9 cellular contexts compared by ENCODE assay signal in the genomic region with DNA sequence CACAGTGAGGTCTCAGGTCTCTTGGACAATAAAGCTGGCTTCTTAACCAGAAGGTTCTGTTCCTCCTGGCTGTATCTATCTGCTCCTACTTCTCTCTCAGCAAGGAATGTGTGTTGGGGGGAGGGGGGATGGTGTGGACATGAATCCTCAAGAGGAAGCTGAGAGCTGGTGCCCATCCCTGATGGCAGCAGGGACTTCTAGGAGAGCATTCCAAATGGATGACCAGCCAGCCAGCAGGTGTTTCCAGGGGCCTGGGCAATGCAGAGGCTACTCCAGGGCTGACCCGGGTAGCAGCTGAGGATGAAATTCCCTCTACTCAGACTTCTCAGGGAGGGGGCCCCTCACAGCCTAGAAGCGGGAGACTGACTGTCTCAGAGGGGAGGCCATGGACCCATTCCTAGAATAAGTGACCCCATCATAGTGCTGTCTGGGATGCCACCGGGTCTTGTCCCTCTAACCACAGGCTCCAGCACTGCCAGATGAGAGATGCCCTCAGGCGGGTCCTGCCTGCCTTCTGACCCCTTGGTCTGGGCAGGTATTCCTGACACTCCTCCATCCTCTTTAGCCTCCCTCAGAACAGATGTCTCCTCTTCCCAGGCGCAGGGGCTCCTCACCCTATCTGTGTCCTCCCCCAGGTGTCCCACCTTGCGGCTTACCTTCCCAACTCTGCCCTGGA. TPM values are rescaled to one million over a fixed set of nuclear protein-coding genes. Genes with fewer than 3 reads are reported as not detected.
A peak's percentile ranks its signal among the peaks of the same experiment; 100 is the strongest.
DNase-seq lines count a peak whose midpoint lies in the region; ATAC-seq and TF ChIP-seq lines count a peak whose summit lies in the region.
"Had no signal": no experiment of that assay in that cellular context is flagged by ENCODE, and none has a peak within 500 bp of the region (broad histone marks: within the 10 kb centered on the region; RNA-seq: fewer than 3 reads in every experiment).

No MANE protein-coding gene starts in this region.

- H3K36me3 ChIP-seq in PC-9 (ENCODE audit: low read depth) (0 out of 2 replicates have a peak, but pooled peaks cover 3% of the 10 kb centered on the region), fibroblast of lung (ENCODE audit: control insufficient read depth, insufficient read depth, low read length) (no peaks in the 10 kb centered on the region)

- H3K4me2 ChIP-seq in PC-9 (peak overlapping the region; percentile 76), fibroblast of lung (ENCODE audit: extremely low read depth, insufficient read depth, low read length) (peak overlapping the region; percentile 54)

- POLR2A ChIA-PET in PC-9 (lab: Charles Lee; ENCODE audit: unreplicated experiment): interaction anchor here (0.6 kb wide), 1 partner anchor 28 kb away, joined by 3 read pairs; the partner anchor contains the start of gene GPX2

- peaks cover 57% of the 10 kb centered on the region for H3K79me2 ChIP-seq in PC-9 (ENCODE audit: low read depth)
- H3K79me2 ChIP-seq in fibroblast of lung (ENCODE audit: control insufficient read depth, insufficient read depth, low read length): no peaks in the 10 kb centered on the region

- H3K9me2 ChIP-seq in PC-9 (ENCODE audit: insufficient read depth): no peaks in the 10 kb centered on the region

- in situ Hi-C loops in G401 (cut with HindIII; ENCODE audit: low sequenced_read_pairs): no loop called here

- H3K36me3 Mint-ChIP-seq in progenitor cell of endocrine pancreas (ENCODE audit: insufficient read depth): peaks cover 1% of the 10 kb centered on the region

- intact Hi-C loops in PC-9 (cut with micrococcal nuclease; ENCODE audit: unreplicated experiment): loop anchor here (1.0 to 5.0 kb wide), 4 partner anchors 10 to 469 kb away; partner anchors contain the start of genes GPX2, ZBTB1 and ZBTB25

- no peaks in the 10 kb centered on the region for H3K9me3 ChIP-seq in PC-9 (ENCODE audit: insufficient read depth, low read depth)
- H3K9me3 ChIP-seq in fibroblast of lung (ENCODE audit: control insufficient read depth, insufficient read depth, low read depth, low read length): no peaks in the 10 kb centered on the region

- H3K9ac ChIP-seq in fibroblast of lung (ENCODE audit: insufficient read depth, low read length): no peak overlapping the region

- peak overlapping the region; percentile 75 for H3K4me3 Mint-ChIP-seq in progenitor cell of endocrine pancreas (ENCODE audit: low read depth)

- peak overlapping the region; percentile 76; the same call in 1 of the 2 replicates for H2AFZ ChIP-seq in PC-9
- no peak overlapping the region for H2AFZ ChIP-seq in fibroblast of lung (ENCODE audit: low read length)

- no peak overlapping the region for H3K27ac Mint-ChIP-seq in progenitor cell of endocrine pancreas

- ATAC-seq in GM19328 (IDR thresholded peaks at IDR 0.05; ENCODE audit: unreplicated experiment): no peak
- no peak for ATAC-seq in esophagus mucosa
- no peak for ATAC-seq in foreskin keratinocyte

- H3K9me3 Mint-ChIP-seq in progenitor cell of endocrine pancreas (ENCODE audit: low read depth): no peaks in the 10 kb centered on the region

- H3K4me1 Mint-ChIP-seq in progenitor cell of endocrine pancreas (ENCODE audit: low read depth): peaks cover 14% of the 10 kb centered on the region

- H4K20me1 ChIP-seq in PC-9 (ENCODE audit: insufficient read depth) (no peaks in the 10 kb centered on the region), fibroblast of lung (ENCODE audit: control insufficient read depth, extremely low read depth, insufficient read depth, low read length) (no peaks in the 10 kb centered on the region)

- H3K4me3 ChIP-seq in PC-9 (peak overlapping the region; percentile 68), fibroblast of lung (replicated peaks in 1 of 4; ENCODE audit: control extremely low read depth in 1 of 4, insufficient read depth in 1 of 4, low read depth in 3 of 4, low read length in 4 of 4) (peak overlapping the region; percentile 28 to 63 (median 51))

- H3K27me3 Mint-ChIP-seq in progenitor cell of endocrine pancreas: peaks cover 21% of the 10 kb centered on the region

- TF ChIP-seq CTCF in PC-9 (conservative IDR thresholded peaks at IDR 0.05): no peak
- no peak for TF ChIP-seq CTCF in fibroblast of lung (conservative IDR thresholded peaks at IDR 0.05 in 1 of 2, IDR thresholded peaks at IDR 0.05 in 1 of 2; ENCODE audit: low read depth in 1 of 2, low read length in 2 of 2)
- no peak for TF ChIP-seq CTCF in progenitor cell of endocrine pancreas (IDR thresholded peaks at IDR 0.05; ENCODE audit: unreplicated experiment)
- no peak for TF ChIP-seq CTCF in foreskin keratinocyte (conservative IDR thresholded peaks at IDR 0.05)

- peak; percentile 67 for DNase-seq in G401 (ENCODE audit: low spot score)
- DNase-seq in PC-9: peak; percentile 88 to 96
- peak in 1 of 2 donors; percentile 20 for DNase-seq in fibroblast of lung (ENCODE audit: low read depth in 2 of 2)
- no peak for DNase-seq in progenitor cell of endocrine pancreas (ENCODE audit: low spot score, unreplicated experiment)
- no peak for DNase-seq in NCI-H446 (lab: John Stamatoyannopoulos, UW)
- no peak for DNase-seq in foreskin keratinocyte
- DNase-seq: stimulated activated CD4-positive, alpha-beta T cell treated with anti-CD3 and anti-CD28 coated beads, Interleukin-4, amount 100 ng/mL, for 1 hour had no signal

- H3K4me1 ChIP-seq in PC-9 (replicated peaks; ENCODE audit: insufficient read depth): peaks cover 55% of the 10 kb centered on the region
- H3K4me1 ChIP-seq in fibroblast of lung (ENCODE audit: control insufficient read depth, extremely low read depth, insufficient read depth, low read length): no peaks in the 10 kb centered on the region
- H3K4me1 ChIP-seq in foreskin keratinocyte: no peaks in the 10 kb centered on the region

- no TSS peak for BruUV-seq in PC-9 (replicated peaks; lab: Mats Ljungman, UMichigan)

- peaks cover 46% of the 10 kb centered on the region for H3F3A ChIP-seq in PC-9 (ENCODE audit: insufficient read depth, low read depth)

- H3K27me3 ChIP-seq in PC-9 (ENCODE audit: insufficient read depth, low read depth) (no peaks in the 10 kb centered on the region), fibroblast of lung (ENCODE audit: control insufficient read depth, insufficient read depth, low read length) (no peaks in the 10 kb centered on the region), foreskin keratinocyte (peaks cover 7% of the 10 kb centered on the region)

- CTCF ChIA-PET in PC-9 (lab: Charles Lee): interaction anchor here (0.6 to 0.7 kb wide), 2 partner anchors 43 to 300 kb away, joined by 3 read pairs; no protein-coding TSS in a partner anchor

- H3K27ac ChIP-seq in PC-9 (peak overlapping the region; percentile 79), fibroblast of lung (ENCODE audit: insufficient read depth, low read length) (no peak overlapping the region), foreskin keratinocyte (no peak overlapping the region)

RNA-seq across cellular contexts. Expression of gene RAB15, which starts 1.2 kb away (rescaled TPM):
- total RNA-seq in G401 (2014; rRNA removed; shearing (Covaris generic)): 15.8 and 26.2 TPM in 2 replicates
- total RNA-seq in PC-9 (2021) (52.9 and 74.9 TPM in 2 replicates), fibroblast of lung (3.6 TPM in 2 replicates), progenitor cell of endocrine pancreas (27.6 and 28.6 TPM in 2 replicates), esophagus mucosa (1.8 TPM), foreskin keratinocyte (4.3 and 6.4 TPM in 2 replicates)
- polyA plus RNA-seq in fibroblast of lung (2.2 and 8.8 TPM in 2 replicates), foreskin keratinocyte (3.9 and 5.0 TPM in 2 replicates)
- 2.6 and 8.7 TPM in 2 replicates for polyA plus RNA-seq in fibroblast of lung (2012)
- polyA minus RNA-seq in fibroblast of lung (ENCODE audit: low replicate concordance): 1.9 and 9.3 TPM in 2 replicates

RNA-seq across cellular contexts. Expression of gene FNTB, which starts 15.8 kb away (rescaled TPM):
- 8.0 and 8.7 TPM in 2 replicates for total RNA-seq in G401 (2014; rRNA removed; shearing (Covaris generic))
- 23.5 and 35.3 TPM in 2 replicates for total RNA-seq in PC-9 (2021)
- 6.9 and 8.8 TPM in 2 replicates for total RNA-seq in fibroblast of lung
- polyA plus RNA-seq in fibroblast of lung: 13.2 and 13.9 TPM in 2 replicates
- polyA plus RNA-seq in fibroblast of lung (2012): 10.8 and 13.8 TPM in 2 replicates
- 34.5 and 73.7 TPM in 2 replicates for polyA minus RNA-seq in fibroblast of lung (ENCODE audit: low replicate concordance)
- total RNA-seq in progenitor cell of endocrine pancreas: 20.2 and 22.4 TPM in 2 replicates
- 22.6 TPM for total RNA-seq in esophagus mucosa
- 12.4 and 12.9 TPM in 2 replicates for total RNA-seq in foreskin keratinocyte
- 9.9 and 11.4 TPM in 2 replicates for polyA plus RNA-seq in foreskin keratinocyte

RNA-seq across cellular contexts. Expression of gene GPX2, which starts 28.4 kb away (rescaled TPM):
- total RNA-seq in G401 (2014; rRNA removed; shearing (Covaris generic)): not detected in 2 replicates
- total RNA-seq in PC-9 (2021) (196 and 323 TPM in 2 replicates), fibroblast of lung (not detected in 2 replicates), progenitor cell of endocrine pancreas (11.0 and 13.9 TPM in 2 replicates), esophagus mucosa (68.1 TPM), foreskin keratinocyte (2.5 and 5.4 TPM in 2 replicates)
- polyA plus RNA-seq in fibroblast of lung (not detected in 2 replicates), foreskin keratinocyte (4.9 and 10.0 TPM in 2 replicates)
- polyA plus RNA-seq in fibroblast of lung (2012): not detected in 2 replicates
- not detected in 2 replicates for polyA minus RNA-seq in fibroblast of lung (ENCODE audit: low replicate concordance)

RNA-seq across cellular contexts. Expression of gene CHURC1, which starts 56.7 kb away (rescaled TPM):
- total RNA-seq in G401 (2014; rRNA removed; shearing (Covaris generic)): 51.0 and 64.1 TPM in 2 replicates
- total RNA-seq in PC-9 (2021): 88.1 and 91.8 TPM in 2 replicates
- total RNA-seq in fibroblast of lung: 38.6 and 47.8 TPM in 2 replicates
- polyA plus RNA-seq in fibroblast of lung: 89.5 and 92.3 TPM in 2 replicates
- polyA plus RNA-seq in fibroblast of lung (2012): 46.1 and 77.9 TPM in 2 replicates
- 1.2 and 1.7 TPM in 2 replicates for polyA minus RNA-seq in fibroblast of lung (ENCODE audit: low replicate concordance)
- 37.2 and 43.6 TPM in 2 replicates for total RNA-seq in progenitor cell of endocrine pancreas
- 38.6 TPM for total RNA-seq in esophagus mucosa
- 43.6 and 55.5 TPM in 2 replicates for total RNA-seq in foreskin keratinocyte
- 35.9 and 69.3 TPM in 2 replicates for polyA plus RNA-seq in foreskin keratinocyte

Comparison
In these comparisons a context has a peak if more than half of its experiments do, and no peak if none do; other contexts are left out.
1. DNase-seq: peak in G401 (single experiment) and PC-9 (2 of 2); none in progenitor cell of endocrine pancreas (single experiment), NCI-H446 (0 of 2) and foreskin keratinocyte (0 of 2).